Comparison of ENCODE assay signal across 8 cellular contexts in genomic region chr6:34459899-34460593, GRCh38. TPM values are rescaled to one million over a fixed set of nuclear protein-coding genes. Genes with fewer than 3 reads are reported as not detected.
DNase-seq lines count a peak whose midpoint lies in the region; FAIRE-seq and TF ChIP-seq lines count a peak whose summit lies in the region.

No MANE protein-coding gene starts in this region.

- TF ChIP-seq EP300 in sigmoid colon (IDR thresholded peaks at IDR 0.05): no peak

- peak; percentile 80 for FAIRE-seq in keratinocyte (lab: Jason Lieb, UNC)

- H3K4me1 ChIP-seq in keratinocyte (ENCODE audit: control insufficient read depth, extremely low read depth, insufficient read depth, low read length): peaks cover 6% of the 10 kb centered on the region
- peaks cover 0 to under 1% (median 0%) of the 10 kb centered on the region in 4 donors for H3K4me1 ChIP-seq in sigmoid colon

- H3K4me3 ChIP-seq in keratinocyte (ENCODE audit: control insufficient read depth in 2 of 3, extremely low read depth in 1 of 3, insufficient read depth in 2 of 3, low read depth in 1 of 3, low read length in 3 of 3) (no peak overlapping the region), sigmoid colon (no peak overlapping the region)

- no peaks in the 10 kb centered on the region for H3K9me3 ChIP-seq in keratinocyte (ENCODE audit: control insufficient read depth, low read depth, low read length)
- no peaks in the 10 kb centered on the region for H3K9me3 ChIP-seq in sigmoid colon

- peak; percentile 41 for DNase-seq in EL
- DNase-seq in SW480 (ENCODE audit: low spot score): peak; percentile 13
- peak; percentile 69 for DNase-seq in astrocyte of the hippocampus (ENCODE audit: low read depth, low spot score)
- peak; percentile 23 for DNase-seq in keratinocyte (ENCODE audit: low read depth, low spot score)
- peak; percentile 17 to 38 (median 26) for DNase-seq in stimulated activated CD4-positive, alpha-beta T cell treated with anti-CD3 and anti-CD28 coated beads, TNF-alpha, amount 100 ng/mL, for 48 hours (ENCODE audit: low read depth in 3 of 3)
- no peak for DNase-seq in sigmoid colon
- no peak for DNase-seq in NCI-H187 treated with DMSO at 0.1 percent for 48 hours (lab: John Stamatoyannopoulos, UW)

- no peak for TF ChIP-seq POLR2A in sigmoid colon (IDR thresholded peaks at IDR 0.05)

- H3K9ac ChIP-seq in keratinocyte (ENCODE audit: control insufficient read depth, extremely low read depth, insufficient read depth, low read length): no peak overlapping the region

- dilution Hi-C loops in keratinocyte (cut with MboI; ENCODE audit: extremely low pct_ligation_motif_present, low sequenced_read_pairs): no loop called here

- WGBS in sigmoid colon, 2 donors: 39 to 48% methylated on average over 6 of the region's 6 CpGs

- H2AFZ ChIP-seq in keratinocyte (ENCODE audit: control insufficient read depth, low read length): no peak overlapping the region

- H4K20me1 ChIP-seq in keratinocyte (ENCODE audit: control insufficient read depth, extremely low read depth, insufficient read depth, low read length): no peaks in the 10 kb centered on the region

- H3K4me2 ChIP-seq in keratinocyte (ENCODE audit: control insufficient read depth, extremely low read depth, insufficient read depth, low read depth, low read length): no peak overlapping the region

- TF ChIP-seq CTCF in LNCAP (IDR thresholded peaks at IDR 0.05): peak; percentile 72
- peak; percentile 77 to 90 (median 82) for TF ChIP-seq CTCF in keratinocyte (optimal IDR thresholded peaks at IDR 0.05 in 1 of 3, IDR thresholded peaks at IDR 0.05 in 1 of 3, conservative IDR thresholded peaks at IDR 0.05 in 1 of 3; ENCODE audit: extremely low read depth in 1 of 3, insufficient read depth in 2 of 3, low read length in 3 of 3)
- TF ChIP-seq CTCF in sigmoid colon (IDR thresholded peaks at IDR 0.05): peak in 2 of 4 experiments; percentile 22 to 38

- H3K27ac ChIP-seq in keratinocyte (ENCODE audit: control insufficient read depth, insufficient read depth, low read length) (no peak overlapping the region), sigmoid colon (no peak overlapping the region)

- H3K79me2 ChIP-seq in keratinocyte (ENCODE audit: control insufficient read depth, insufficient read depth, low read length): no peaks in the 10 kb centered on the region

- H3K9me1 ChIP-seq in keratinocyte (ENCODE audit: control insufficient read depth, extremely low read depth, insufficient read depth, low read length): no peaks in the 10 kb centered on the region

- intact Hi-C loops in sigmoid colon (cut with DNase I): no loop called here

- peaks cover 4% of the 10 kb centered on the region for H3K27me3 ChIP-seq in keratinocyte (ENCODE audit: control insufficient read depth, extremely low read depth, insufficient read depth, low read length)
- H3K27me3 ChIP-seq in sigmoid colon: peaks cover 0 to 16% (median 2%) of the 10 kb centered on the region in 3 donors

- H3K36me3 ChIP-seq in keratinocyte (ENCODE audit: control insufficient read depth in 2 of 2, extremely low read depth in 1 of 2, insufficient read depth in 2 of 2, low read length in 2 of 2): no peaks in the 10 kb centered on the region
- no peaks in the 10 kb centered on the region for H3K36me3 ChIP-seq in sigmoid colon

RNA-seq across cellular contexts. Expression of gene PACSIN1, which starts 5.8 kb away (rescaled TPM):
- polyA plus RNA-seq in keratinocyte: not detected in 3 replicates
- not detected for polyA plus RNA-seq in keratinocyte (2011; ENCODE audit: low read depth)
- polyA plus RNA-seq in keratinocyte (2011; cell fraction: cytosol; rRNA removed): not detected in 2 replicates
- not detected in 2 replicates for polyA plus RNA-seq in keratinocyte (2011; cell fraction: nucleus; rRNA removed)
- 0.03 TPM in 1 of 2 replicates, not detected in the other for polyA plus RNA-seq in keratinocyte (2012; ENCODE audit: low replicate concordance)
- not detected in 3 replicates for polyA minus RNA-seq in keratinocyte
- polyA minus RNA-seq in keratinocyte (2011; cell fraction: cytosol; rRNA and poly(A)+ RNA removed): not detected
- polyA minus RNA-seq in keratinocyte (2011; cell fraction: nucleus; rRNA and poly(A)+ RNA removed): not detected in 2 replicates
- total RNA-seq in sigmoid colon: 1 to 10 TPM in 1 of 4 donors, under 1 TPM in 3; 0.36 to 1.9 (median 0.59) TPM
- under 1 TPM in 1 of 3 donors, not detected in 2; 0.89 TPM for polyA plus RNA-seq in sigmoid colon

RNA-seq across cellular contexts. Expression of gene RPS10, which starts 34.2 kb away (rescaled TPM):
- polyA plus RNA-seq in keratinocyte (2,818 to 3,877 TPM (median 3,767 TPM) in 3 replicates), sigmoid colon (1,000 to 10,000 TPM; 2,796 to 4,045 (median 3,510) TPM)
- polyA plus RNA-seq in keratinocyte (2011; ENCODE audit: low read depth): 257 TPM
- polyA plus RNA-seq in keratinocyte (2011; cell fraction: cytosol; rRNA removed): 4,155 and 5,101 TPM in 2 replicates
- polyA plus RNA-seq in keratinocyte (2011; cell fraction: nucleus; rRNA removed): 1,247 and 1,439 TPM in 2 replicates
- polyA plus RNA-seq in keratinocyte (2012; ENCODE audit: low replicate concordance): 2,602 and 3,258 TPM in 2 replicates
- 1,516 to 2,301 TPM (median 2,149 TPM) in 3 replicates for polyA minus RNA-seq in keratinocyte
- 1,259 TPM for polyA minus RNA-seq in keratinocyte (2011; cell fraction: cytosol; rRNA and poly(A)+ RNA removed)
- polyA minus RNA-seq in keratinocyte (2011; cell fraction: nucleus; rRNA and poly(A)+ RNA removed): 176 and 189 TPM in 2 replicates
- total RNA-seq in sigmoid colon: 1,000 to 10,000 TPM; 2,556 to 7,534 (median 4,475) TPM

Comparison
In these comparisons a context has a peak if more than half of its experiments do, and no peak if none do; other contexts are left out.
1. DNase-seq: peak in EL (single experiment), SW480 (single experiment), astrocyte of the hippocampus (single experiment), keratinocyte (single experiment) and stimulated activated CD4-positive, alpha-beta T cell treated with anti-CD3 and anti-CD28 coated beads, TNF-alpha, amount 100 ng/mL, for 48 hours (3 of 3); none in sigmoid colon (single experiment) and NCI-H187 treated with DMSO at 0.1 percent for 48 hours (single experiment).